ENCODE assay signal across 36 cellular contexts in the genomic region with DNA sequence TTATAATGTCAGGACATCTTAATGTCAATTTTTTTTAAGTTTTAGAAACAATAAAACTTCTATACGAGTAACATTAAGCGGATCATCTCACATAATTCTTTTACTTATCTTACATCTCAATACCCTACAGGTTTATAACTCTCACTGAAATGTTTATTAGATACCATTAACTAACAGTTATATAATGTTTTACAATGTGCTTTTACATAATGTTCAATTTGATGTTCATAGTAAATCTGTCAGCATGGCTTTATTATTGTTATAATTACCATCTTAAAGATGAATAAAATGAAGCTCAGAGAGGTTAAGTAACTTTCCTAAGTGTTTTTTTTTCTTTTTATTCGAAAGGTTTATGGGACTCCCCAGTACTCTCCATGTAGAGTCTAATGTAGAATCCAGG.
"Had no signal": no experiment of that assay in that cellular context is flagged by ENCODE, and none has a peak within 500 bp of the region (broad histone marks: within the 10 kb centered on the region; RNA-seq: fewer than 3 reads in every experiment).

No MANE protein-coding gene starts in this region.

- H3K4me3 ChIP-seq: MG63 had no signal

- DNase-seq: Karpas-422, Kasumi-1, MG63, MM.1S, MV-4-11, NCI-H1048, NCI-H1092, NCI-H1092 treated with DMSO at 0.1 percent for 48 hours, NCI-H1105, NCI-H1105 treated with DMSO at 0.1 percent for 48 hours, NCI-H1417, NCI-H1417 treated with DMSO at 0.1 percent for 48 hours, NCI-H1436, NCI-H1436 treated with DMSO at 0.1 percent for 48 hours, NCI-H146, NCI-H1694, NCI-H1694 treated with DMSO at 0.1 percent for 48 hours, NCI-H187, NCI-H187 treated with DMSO at 0.1 percent for 48 hours, NCI-H1930, NCI-H2029, NCI-H2029 treated with DMSO at 0.1 percent for 48 hours, NCI-H2081, NCI-H2081 treated with DMSO at 0.1 percent for 48 hours, NCI-H2107, NCI-H2171, NCI-H2171 treated with DMSO at 0.1 percent for 48 hours, NCI-H2227 treated with DMSO at 0.1 percent for 48 hours, NCI-H226, NCI-H345, NCI-H446, NCI-H446 treated with DMSO at 0.1 percent for 48 hours, NCI-H510A, NCI-H510A treated with DMSO at 0.1 percent for 48 hours, NCI-H524, NCI-H524 treated with DMSO at 0.1 percent for 48 hours had no signal

- H3K9me3 ChIP-seq: MG63 had no signal

- H3K27me3 ChIP-seq: MG63 had no signal

- H3K36me3 ChIP-seq: MG63 had no signal
